In genomic region chr19:17951151-17952040, GRCh38 we compare ENCODE assay signal across 11 cellular contexts. TPM values are rescaled to one million over a fixed set of nuclear protein-coding genes. Genes with fewer than 3 reads are reported as not detected.
DNase-seq lines count a peak whose midpoint lies in the region; ATAC-seq and TF ChIP-seq lines count a peak whose summit lies in the region.
"Had no signal": no experiment of that assay in that cellular context is flagged by ENCODE, and none has a peak within 500 bp of the region (broad histone marks: within the 10 kb centered on the region; RNA-seq: fewer than 3 reads in every experiment).

No MANE protein-coding gene starts in this region.

- H3K9me3 ChIP-seq in left ventricle myocardium inferior (replicated peaks): no peaks in the 10 kb centered on the region
- no peaks in the 10 kb centered on the region for H3K9me3 ChIP-seq in hepatocyte (ENCODE audit: low read depth)
- no peaks in the 10 kb centered on the region for H3K9me3 ChIP-seq in thymus (ENCODE audit: control insufficient read depth)
- H3K9me3 ChIP-seq: esophagus squamous epithelium had no signal

- no peak for TF ChIP-seq CTCF in left ventricle myocardium inferior (IDR thresholded peaks at IDR 0.05; ENCODE audit: borderline replicate concordance)
- no peak for TF ChIP-seq CTCF in hepatocyte (IDR thresholded peaks at IDR 0.05; ENCODE audit: poor library complexity)

- H3K4me2 ChIP-seq in hepatocyte: peak overlapping the region; percentile 86

- no peak for DNase-seq in left ventricle myocardium inferior
- DNase-seq in left ventricle myocardium superior: no peak
- DNase-seq in NOMO-1 treated with DMSO at 0.1 percent for 48 hours (lab: John Stamatoyannopoulos, UW; ENCODE audit: unreplicated experiment): peak; percentile 7
- no peak for DNase-seq in hepatocyte (ENCODE audit: low spot score)
- no peak for DNase-seq in HK-2 (ENCODE audit: unreplicated experiment)
- no peak for DNase-seq in substantia nigra (lab: John Stamatoyannopoulos, UW)
- DNase-seq: DMS 273 treated with DMSO at 0.1 percent for 48 hours, esophagus squamous epithelium, T1000 had no signal

- no peaks in the 10 kb centered on the region for H3K79me2 ChIP-seq in hepatocyte

- intact Hi-C loops in left ventricle myocardium inferior (cut with micrococcal nuclease) (no loop called here), left ventricle myocardium superior (cut with micrococcal nuclease) (no loop called here)

- whole genome bisulfite sequencing in hepatocyte (ENCODE audit: low lambda C conversion rate, missing lambda C conversion rate): 4% methylated on average over 29 of the region's 35 CpGs
- 4% methylated on average over 35 of the region's 35 CpGs for WGBS in thymus

- no peaks in the 10 kb centered on the region for H3K36me3 ChIP-seq in left ventricle myocardium inferior
- H3K36me3 ChIP-seq in hepatocyte (replicated peaks; ENCODE audit: insufficient read depth, low read depth): no peaks in the 10 kb centered on the region
- no peaks in the 10 kb centered on the region for H3K36me3 ChIP-seq in thymus (ENCODE audit: control insufficient read depth, insufficient read depth)
- H3K36me3 ChIP-seq: esophagus squamous epithelium had no signal

- H4K20me1 ChIP-seq in hepatocyte (ENCODE audit: insufficient read depth, poor library complexity, severe bottlenecking): no peaks in the 10 kb centered on the region

- H2AFZ ChIP-seq in hepatocyte: no peak overlapping the region

- H3K4me1 ChIP-seq in left ventricle myocardium inferior (peaks cover 58% of the 10 kb centered on the region), hepatocyte (ENCODE audit: insufficient read depth) (peaks cover 36% of the 10 kb centered on the region), thymus (ENCODE audit: control insufficient read depth, insufficient read depth, low read length) (peaks cover 16% of the 10 kb centered on the region)

- H3K4me3 ChIP-seq in left ventricle myocardium inferior: peak overlapping the region; percentile 89
- H3K4me3 ChIP-seq in hepatocyte: peak overlapping the region; percentile 23
- peak overlapping the region; percentile 11 for H3K4me3 ChIP-seq in thymus (ENCODE audit: low read length)

- no peak for ATAC-seq in left ventricle myocardium superior
- no peak for ATAC-seq in GM21723 (IDR thresholded peaks at IDR 0.05; ENCODE audit: unreplicated experiment)

- H3K27me3 ChIP-seq in left ventricle myocardium inferior (ENCODE audit: low read depth) (peaks cover 80% of the 10 kb centered on the region), hepatocyte (peaks cover 50% of the 10 kb centered on the region), thymus (ENCODE audit: control insufficient read depth, insufficient read depth) (peaks cover 50% of the 10 kb centered on the region)

- H3K9me2 ChIP-seq in hepatocyte (replicated peaks; ENCODE audit: insufficient read depth): no peaks in the 10 kb centered on the region

- H3K27ac ChIP-seq in left ventricle myocardium inferior (replicated peaks) (no peak overlapping the region), hepatocyte (peak overlapping the region; percentile 45), thymus (ENCODE audit: low read depth) (no peak overlapping the region), substantia nigra (ENCODE audit: low read depth, low read length, poor library complexity, severe bottlenecking) (no peak overlapping the region)
- H3K27ac ChIP-seq: esophagus squamous epithelium had no signal

RNA-seq across cellular contexts. Expression of gene KCNN1, which starts 15.5 kb away (rescaled TPM):
- 0.38 TPM for total RNA-seq in left ventricle myocardium inferior
- not detected for total RNA-seq in left ventricle myocardium superior
- 2.4 and 3.3 TPM in 2 replicates for total RNA-seq in hepatocyte
- 3.2 and 3.3 TPM in 2 replicates for polyA plus RNA-seq in hepatocyte
- polyA plus RNA-seq in thymus: 0.27 TPM

RNA-seq across cellular contexts. Expression of gene CCDC124, which starts 18.6 kb away (rescaled TPM):
- 87.4 TPM for total RNA-seq in left ventricle myocardium inferior
- 83.9 TPM for total RNA-seq in left ventricle myocardium superior
- total RNA-seq in hepatocyte: 19.4 and 25.4 TPM in 2 replicates
- 97.7 and 105 TPM in 2 replicates for polyA plus RNA-seq in hepatocyte
- polyA plus RNA-seq in thymus: 78.8 TPM

RNA-seq across cellular contexts. Expression of gene ARRDC2, which starts 56.6 kb away (rescaled TPM):
- total RNA-seq in left ventricle myocardium inferior (16.6 TPM), left ventricle myocardium superior (17.9 TPM), hepatocyte (4.5 and 5.5 TPM in 2 replicates)
- polyA plus RNA-seq in hepatocyte (3.9 and 7.4 TPM in 2 replicates), thymus (172 TPM)

Comparison
In these comparisons a context has a peak if more than half of its experiments do, and no peak if none do; other contexts are left out.
1. H3K4me3 ChIP-seq: peak in every context shown above with its lines; median percentile 89 in left ventricle myocardium inferior; 23 in hepatocyte; 11 in thymus.